ENCODE assay signal across 18 cellular contexts in genomic region chr16:53369921-53370320, GRCh38.
A peak's percentile ranks its signal among the peaks of the same experiment; 100 is the strongest.
DNase-seq lines count a peak whose midpoint lies in the region; ATAC-seq lines count a peak whose summit lies in the region.
"Had no signal": no experiment of that assay in that cellular context is flagged by ENCODE, and none has a peak within 500 bp of the region (broad histone marks: within the 10 kb centered on the region; RNA-seq: fewer than 3 reads in every experiment).

No MANE protein-coding gene starts in this region.

- DNase-seq in ELR (ENCODE audit: low read depth) (peak; percentile 4), NOMO-1 (lab: John Stamatoyannopoulos, UW; ENCODE audit: unreplicated experiment in 2 of 2) (peak; percentile 47 to 96), dedifferentiated amniotic fluid mesenchymal stem cell (ENCODE audit: extremely low spot score) (peak; percentile 18), pons (ENCODE audit: low spot score) (peak; percentile 7), NCI-H2081 treated with DMSO at 0.1 percent for 48 hours (lab: John Stamatoyannopoulos, UW) (no peak)
- DNase-seq: activated CD4-positive, alpha-beta T cell treated with anti-CD3 and anti-CD28 coated beads, Interleukin-2, amount 50 U/mL, for 4 hours; activated T-cell treated with anti-CD3 and anti-CD28 coated beads, Interleukin-2, amount 50 U/mL, for 4 hours; caudate nucleus; DND-41; effector memory CD8-positive, alpha-beta T cell; NCI-H226; retina; stimulated activated CD4-positive, alpha-beta T cell treated with anti-CD3 and anti-CD28 coated beads, Interleukin-2, amount 100 ng/mL, for 24 hours had no signal

- ATAC-seq in GM19455 (IDR thresholded peaks at IDR 0.05; ENCODE audit: unreplicated experiment) (no peak), HG03469 (IDR thresholded peaks at IDR 0.05; ENCODE audit: unreplicated experiment) (no peak), HG03280 (IDR thresholded peaks at IDR 0.05; ENCODE audit: unreplicated experiment) (no peak)
- ATAC-seq: activated T-cell treated with anti-CD3 and anti-CD28 coated beads, Interleukin-2, amount 50 U/mL, for 4 hours; effector memory CD8-positive, alpha-beta T cell; gastroesophageal sphincter; natural killer cell treated with Interleukin-12 subunit alpha and Interleukin-12 subunit beta and Interleukin-15 and Interleukin-18, amount 100 ng/mL, for 72 hours had no signal
